11 cellular contexts compared by ENCODE assay signal in genomic region chr2:100940766-100941645, GRCh38.
DNase-seq lines count a peak whose midpoint lies in the region; ATAC-seq and TF ChIP-seq lines count a peak whose summit lies in the region.
"Had no signal": no experiment of that assay in that cellular context is flagged by ENCODE, and none has a peak within 500 bp of the region (broad histone marks: within the 10 kb centered on the region; RNA-seq: fewer than 3 reads in every experiment).

No MANE protein-coding gene starts in this region.

- POLR2A ChIA-PET in RWPE1 (lab: Yijun Ruan, JAX; ENCODE audit: low non-redundant PET) = no interaction called here

- no peak overlapping the region for H2BK15ac ChIP-seq in mesenchymal stem cell (ENCODE audit: low read depth, poor library complexity, severe bottlenecking)

- H3K9me2 ChIP-seq in GM23338 (ENCODE audit: insufficient read depth) = no peaks in the 10 kb centered on the region

- WGBS in mesenchymal stem cell = 96% methylated on average over 13 of the region's 14 CpGs

- no peak overlapping the region for H3K4me2 ChIP-seq in GM23338
- no peak overlapping the region for H3K4me2 ChIP-seq in mesenchymal stem cell (ENCODE audit: low read length, poor library complexity, severe bottlenecking)
- H3K4me2 ChIP-seq: BLaER1 had no signal

- peak overlapping the region in 1 of 2 experiments; percentile 69 for H3K4ac ChIP-seq in mesenchymal stem cell (ENCODE audit: low read depth in 1 of 2, low read length in 2 of 2)

- no peak overlapping the region for H2AK5ac ChIP-seq in mesenchymal stem cell (ENCODE audit: low read length, severe bottlenecking)

- H4K20me1 ChIP-seq in GM23338 (replicated peaks; ENCODE audit: insufficient read depth) = no peaks in the 10 kb centered on the region; the same call in 1 of the 2 replicates
- H4K20me1 ChIP-seq: BLaER1 had no signal

- H3K14ac ChIP-seq in mesenchymal stem cell (ENCODE audit: low read length in 2 of 2) = peak overlapping the region in 1 of 2 experiments; percentile 74

- H3K4me3 Mint-ChIP-seq in GM23338 = no peak overlapping the region

- H3F3A ChIP-seq in GM23338 (replicated peaks; ENCODE audit: low read depth) = no peaks in the 10 kb centered on the region

- H3K23ac ChIP-seq in mesenchymal stem cell (ENCODE audit: low read length in 2 of 2) = no peak overlapping the region

- H2BK12ac ChIP-seq in mesenchymal stem cell (ENCODE audit: low read length in 2 of 2) = peak overlapping the region; percentile 75 to 78

- no peak for TF ChIP-seq CTCF in GM23338 (conservative IDR thresholded peaks at IDR 0.05; ENCODE audit: low read depth in 2 of 2)
- TF ChIP-seq CTCF in RWPE1 (conservative IDR thresholded peaks at IDR 0.05; ENCODE audit: low read depth) = no peak

- peak overlapping the region; percentile 86 for H4K91ac ChIP-seq in mesenchymal stem cell (ENCODE audit: low read length)

- H3K27me3 Mint-ChIP-seq in GM23338 (ENCODE audit: insufficient read depth, low read depth, poor library complexity) = peaks cover 4% of the 10 kb centered on the region

- no peaks in the 10 kb centered on the region for H3K27me3 ChIP-seq in GM23338 (ENCODE audit: insufficient read depth)
- no peaks in the 10 kb centered on the region for H3K27me3 ChIP-seq in adipocyte (replicated peaks; ENCODE audit: control insufficient read depth, insufficient read depth, low read length)
- H3K27me3 ChIP-seq in mesenchymal stem cell (ENCODE audit: control insufficient read depth in 1 of 2, insufficient read depth in 1 of 2, low read length in 2 of 2) = peaks cover 0 to 4% of the 10 kb centered on the region in 2 experiments
- H3K27me3 ChIP-seq: BLaER1, pancreas had no signal

- H2BK120ac ChIP-seq in mesenchymal stem cell (ENCODE audit: low read depth, low read length) = no peak overlapping the region

- no peak overlapping the region for H3K4me3 ChIP-seq in GM23338
- peak overlapping the region; percentile 35 for H3K4me3 ChIP-seq in adipocyte (ENCODE audit: low read length)
- peak overlapping the region in 1 of 2 experiments; percentile 27 for H3K4me3 ChIP-seq in mesenchymal stem cell (ENCODE audit: insufficient read depth in 1 of 2, low read depth in 1 of 2, low read length in 2 of 2)
- H3K4me3 ChIP-seq: BLaER1, pancreas had no signal

- no peaks in the 10 kb centered on the region; the same call in 2 of the 3 replicates for H3K4me1 Mint-ChIP-seq in GM23338

- H3K4me1 ChIP-seq in GM23338 (ENCODE audit: insufficient read depth) (no peaks in the 10 kb centered on the region), adipocyte (ENCODE audit: control insufficient read depth, insufficient read depth, low read length) (peaks cover 14% of the 10 kb centered on the region), mesenchymal stem cell (ENCODE audit: control insufficient read depth, insufficient read depth, low read depth, low read length) (no peaks in the 10 kb centered on the region)

- peak overlapping the region; percentile 46 for H4K8ac ChIP-seq in mesenchymal stem cell (ENCODE audit: low read length)

- no peak overlapping the region for H2AFZ ChIP-seq in GM23338
- H2AFZ ChIP-seq in mesenchymal stem cell (ENCODE audit: low read depth, low read length) = no peak overlapping the region

- CTCF ChIA-PET in RWPE1 (lab: Yijun Ruan, JAX) = interaction anchor here (0.6 kb wide), 1 partner anchor 224 kb away, joined by 3 read pairs; no protein-coding TSS in a partner anchor

- no peaks in the 10 kb centered on the region for H3K79me1 ChIP-seq in mesenchymal stem cell (replicated peaks; ENCODE audit: low read length, poor library complexity, severe bottlenecking)

- H2BK5ac ChIP-seq in mesenchymal stem cell (ENCODE audit: low read depth, low read length, poor library complexity, severe bottlenecking) = no peak overlapping the region

- H3K9ac ChIP-seq in adipocyte (ENCODE audit: low read length) (peak overlapping the region; percentile 28), mesenchymal stem cell (ENCODE audit: low read length) (peak overlapping the region; percentile 25)
- H3K9ac ChIP-seq: BLaER1 had no signal

- no peaks in the 10 kb centered on the region; the same call in 2 of the 3 replicates for H3K36me3 Mint-ChIP-seq in GM23338 (ENCODE audit: low read depth)

- H3K27ac ChIP-seq in GM23338 (ENCODE audit: low read depth) = no peak overlapping the region
- peak overlapping the region; percentile 20 for H3K27ac ChIP-seq in RWPE1
- no peak overlapping the region for H3K27ac ChIP-seq in mesenchymal stem cell (ENCODE audit: low read length, poor library complexity, severe bottlenecking)
- H3K27ac ChIP-seq: BLaER1, pancreas had no signal

- H3K79me2 ChIP-seq in GM23338 (replicated peaks; ENCODE audit: insufficient read depth) = no peaks in the 10 kb centered on the region

- H3K36me3 ChIP-seq in GM23338 (ENCODE audit: insufficient read depth) = no peaks in the 10 kb centered on the region
- peaks cover 15% of the 10 kb centered on the region for H3K36me3 ChIP-seq in adipocyte (ENCODE audit: control insufficient read depth, insufficient read depth, low read length, severe bottlenecking)
- peaks cover 0 to 3% of the 10 kb centered on the region in 2 experiments for H3K36me3 ChIP-seq in mesenchymal stem cell (ENCODE audit: control insufficient read depth in 1 of 2, insufficient read depth in 2 of 2, low read depth in 1 of 2, low read length in 2 of 2)
- H3K36me3 ChIP-seq: BLaER1 had no signal

- no peaks in the 10 kb centered on the region for H3K9me3 ChIP-seq in adipocyte (ENCODE audit: control insufficient read depth, low read length)
- no peaks in the 10 kb centered on the region for H3K9me3 ChIP-seq in mesenchymal stem cell (ENCODE audit: control insufficient read depth, low read length)
- H3K9me3 ChIP-seq: BLaER1, pancreas had no signal

- H3K27ac Mint-ChIP-seq in GM23338 = 0 out of 2 replicates have a peak overlapping the region, but pooled peaks have one; percentile 39

- no peak for ATAC-seq in GM23338
- ATAC-seq: pancreas had no signal

- no peak for DNase-seq in GM23338 (ENCODE audit: low spot score)
- no peak for DNase-seq in RWPE1 (ENCODE audit: low spot score)
- DNase-seq in adipocyte (ENCODE audit: low read depth) = no peak
- DNase-seq in mesenchymal stem cell = no peak
- DNase-seq in NCI-H2029 (lab: John Stamatoyannopoulos, UW) = no peak
- DNase-seq in DMS153 (lab: John Stamatoyannopoulos, UW) = no peak
- DNase-seq in NCI-H1694 treated with DMSO at 0.1 percent for 48 hours (lab: John Stamatoyannopoulos, UW) = no peak
- DNase-seq: NCI-H1930, NCI-H524, pancreas had no signal

- H3K18ac ChIP-seq in mesenchymal stem cell (ENCODE audit: low read depth in 1 of 2, low read length in 2 of 2) = peak overlapping the region; percentile 67 to 75

- no peaks in the 10 kb centered on the region for H3K9me3 Mint-ChIP-seq in GM23338

TF ChIP-seq in GM23338, 12 proteins besides CTCF, POLR2A, EP300 and RAD21 (continues in another document):
- TF ChIP-seq CREB1 (CRISPR knock-in tag; IDR thresholded peaks at IDR 0.05; ENCODE audit: low read depth) (no peak), NANOG (IDR thresholded peaks at IDR 0.05; ENCODE audit: borderline replicate concordance) (no peak), REST (IDR thresholded peaks at IDR 0.05; ENCODE audit: unreplicated experiment) (no peak), STAT1 (IDR thresholded peaks at IDR 0.05; ENCODE audit: unreplicated experiment) (no peak), JUNB (IDR thresholded peaks at IDR 0.05; ENCODE audit: unreplicated experiment) (no peak)
